Comparison of ENCODE assay signal across 3 cellular contexts in genomic region chr20:6940052-6940451, GRCh38.
TF ChIP-seq lines count a peak whose summit lies in the region.

No MANE protein-coding gene starts in this region.

TF ChIP-seq in SK-N-SH, 30 proteins besides CTCF, POLR2A, EP300 and RAD21 (continued from another document):
- TF ChIP-seq, protein P1, sequence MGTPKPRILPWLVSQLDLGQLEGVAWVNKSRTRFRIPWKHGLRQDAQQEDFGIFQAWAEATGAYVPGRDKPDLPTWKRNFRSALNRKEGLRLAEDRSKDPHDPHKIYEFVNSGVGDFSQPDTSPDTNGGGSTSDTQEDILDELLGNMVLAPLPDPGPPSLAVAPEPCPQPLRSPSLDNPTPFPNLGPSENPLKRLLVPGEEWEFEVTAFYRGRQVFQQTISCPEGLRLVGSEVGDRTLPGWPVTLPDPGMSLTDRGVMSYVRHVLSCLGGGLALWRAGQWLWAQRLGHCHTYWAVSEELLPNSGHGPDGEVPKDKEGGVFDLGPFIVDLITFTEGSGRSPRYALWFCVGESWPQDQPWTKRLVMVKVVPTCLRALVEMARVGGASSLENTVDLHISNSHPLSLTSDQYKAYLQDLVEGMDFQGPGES (IDR thresholded peaks at IDR 0.05; ENCODE audit: low read depth, low read length) = no peak
- TF ChIP-seq MXI1 (IDR thresholded peaks at IDR 0.05; ENCODE audit: low read depth, low read length) (no peak), SMC3 (IDR thresholded peaks at IDR 0.05; ENCODE audit: low read depth, low read length) (no peak), CHD2 (IDR thresholded peaks at IDR 0.05; ENCODE audit: low read length, partially characterized antibody) (no peak)
- TF ChIP-seq, protein P2, sequence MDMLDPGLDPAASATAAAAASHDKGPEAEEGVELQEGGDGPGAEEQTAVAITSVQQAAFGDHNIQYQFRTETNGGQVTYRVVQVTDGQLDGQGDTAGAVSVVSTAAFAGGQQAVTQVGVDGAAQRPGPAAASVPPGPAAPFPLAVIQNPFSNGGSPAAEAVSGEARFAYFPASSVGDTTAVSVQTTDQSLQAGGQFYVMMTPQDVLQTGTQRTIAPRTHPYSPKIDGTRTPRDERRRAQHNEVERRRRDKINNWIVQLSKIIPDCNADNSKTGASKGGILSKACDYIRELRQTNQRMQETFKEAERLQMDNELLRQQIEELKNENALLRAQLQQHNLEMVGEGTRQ (IDR thresholded peaks at IDR 0.05; ENCODE audit: borderline replicate concordance, low read depth, low read length) = no peak
TF ChIP-seq in SK-N-SH: peak in this region for 0.

TF ChIP-seq in SK-N-SH treated with all-trans-retinoic acid at 6 μM for 48 hours, 23 proteins besides CTCF, POLR2A, EP300 and RAD21:
- TF ChIP-seq TSHZ2 (CRISPR knock-in tag; IDR thresholded peaks at IDR 0.05) (no peak), ARNTL (CRISPR knock-in tag; IDR thresholded peaks at IDR 0.05; ENCODE audit: borderline replicate concordance, low read depth) (no peak), TCF4 (CRISPR knock-in tag; IDR thresholded peaks at IDR 0.05; ENCODE audit: borderline replicate concordance) (no peak), RARB (CRISPR knock-in tag; IDR thresholded peaks at IDR 0.05) (no peak), CSDC2 (CRISPR knock-in tag; IDR thresholded peaks at IDR 0.05) (no peak), ZFP3 (CRISPR knock-in tag; IDR thresholded peaks at IDR 0.05) (no peak)

TF ChIP-seq in endothelial cell of umbilical vein, 7 proteins besides CTCF, POLR2A, EP300 and RAD21 (continued from another document):
- TF ChIP-seq, protein P3, sequence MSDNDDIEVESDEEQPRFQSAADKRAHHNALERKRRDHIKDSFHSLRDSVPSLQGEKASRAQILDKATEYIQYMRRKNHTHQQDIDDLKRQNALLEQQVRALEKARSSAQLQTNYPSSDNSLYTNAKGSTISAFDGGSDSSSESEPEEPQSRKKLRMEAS (IDR thresholded peaks at IDR 0.05; ENCODE audit: insufficient read depth, insufficient read length) = no peak
- TF ChIP-seq FOS (IDR thresholded peaks at IDR 0.05; ENCODE audit: borderline replicate concordance, insufficient read depth, low read length) (no peak), EZH2 (IDR thresholded peaks at IDR 0.05; ENCODE audit: borderline replicate concordance, low read depth, low read length, severe bottlenecking) (no peak), GATA2 (IDR thresholded peaks at IDR 0.05; ENCODE audit: insufficient read depth, insufficient read length, low read depth, low read length) (no peak)
